12 cellular contexts compared by ENCODE assay signal in the genomic region with DNA sequence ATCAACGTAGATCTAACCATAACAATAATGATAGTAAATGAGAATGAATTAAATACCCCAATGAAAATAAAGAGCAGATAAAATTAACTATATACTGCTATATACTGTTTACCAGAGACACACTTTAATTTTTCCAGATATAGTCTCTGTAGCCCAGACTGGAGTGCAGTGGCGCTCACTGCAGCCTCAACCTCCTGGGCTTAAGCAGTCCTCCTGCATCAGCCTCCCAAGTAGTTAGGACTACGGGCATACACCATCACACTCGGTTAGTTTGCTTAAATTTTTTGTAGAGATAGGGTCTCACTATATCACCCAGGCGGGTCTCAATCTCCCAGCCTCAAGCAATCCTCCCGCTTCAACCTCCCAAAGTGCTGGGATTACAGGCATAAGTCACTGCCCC.
"Had no signal": no experiment of that assay in that cellular context is flagged by ENCODE, and none has a peak within 500 bp of the region (broad histone marks: within the 10 kb centered on the region; RNA-seq: fewer than 3 reads in every experiment).

No MANE protein-coding gene starts in this region.

- H3K4me3 Mint-ChIP-seq: activated naive CD4-positive, alpha-beta T cell treated with anti-CD3 and anti-CD28 coated beads for 36 hours; nephron had no signal

- ATAC-seq: left ventricle myocardium superior had no signal

- H3K9me3 ChIP-seq: adrenal gland, tibial nerve had no signal

- H3K36me3 ChIP-seq: adrenal gland, tibial nerve had no signal

- H3K4me3 ChIP-seq: adrenal gland, tibial nerve had no signal

- H3K27ac Mint-ChIP-seq: activated T-helper 2 cell treated with anti-CD3 and anti-CD28 coated beads, Interferon-gamma antibody, Interleukin-2, Interleukin-4, amounts not matched to agents 10 μg/mL and 5 μg/mL and 100 μg/mL, durations not matched to agents 14 hours and 24 hours and 36 hours; nephron had no signal

- H3K27me3 ChIP-seq: adrenal gland, tibial nerve had no signal

- DNase-seq: activated CD8-positive, alpha-beta memory T cell treated with anti-CD3 and anti-CD28 coated beads, Interleukin-2, amount 50 U/mL, for 48 hours; left ventricle myocardium superior; mesenchymal stem cell; occipital lobe; stimulated activated CD4-positive, alpha-beta T cell treated with anti-CD3 and anti-CD28 coated beads, Interleukin-15, amount 100 ng/mL, for 24 hours; stimulated activated CD4-positive, alpha-beta T cell treated with anti-CD3 and anti-CD28 coated beads, Interleukin-4, amount 100 ng/mL, for 1 hour; stimulated activated naive CD4-positive, alpha-beta T cell had no signal

- H3K4me1 Mint-ChIP-seq: nephron had no signal

- H3K27ac ChIP-seq: adrenal gland, tibial nerve had no signal
